Comparison of ENCODE assay signal across 28 cellular contexts in genomic region chr11:131944709-131945108, GRCh38.
A peak's percentile ranks its signal among the peaks of the same experiment; 100 is the strongest.
DNase-seq lines count a peak whose midpoint lies in the region; ATAC-seq and TF ChIP-seq lines count a peak whose summit lies in the region.
"Had no signal": no experiment of that assay in that cellular context is flagged by ENCODE, and none has a peak within 500 bp of the region (broad histone marks: within the 10 kb centered on the region; RNA-seq: fewer than 3 reads in every experiment).

No MANE protein-coding gene starts in this region.

- CTCF ChIA-PET in CD8-positive, alpha-beta memory T cell (lab: Charles Lee) = no interaction called here
- CTCF ChIA-PET in WTC11 (lab: Charles Lee) = interaction anchor here (1.4 kb wide), 1 partner anchor 12 kb away, joined by 4 read pairs; no protein-coding TSS in a partner anchor

- H3K27ac ChIP-seq in CD8-positive, alpha-beta memory T cell (ENCODE audit: low read depth, low read length) = no peak overlapping the region
- H3K27ac ChIP-seq: neural progenitor cell, parathyroid adenoma, Peyer's patch, tibial artery, vagina had no signal

- intact Hi-C loops in sciatic nerve (cut with DNase I) = no loop called here

- TF ChIP-seq CTCF in AG10803 (conservative IDR thresholded peaks at IDR 0.05; ENCODE audit: low read length) (no peak), fibroblast of pulmonary artery (IDR thresholded peaks at IDR 0.05; ENCODE audit: low read length, missing control alignments) (no peak), WTC11 (IDR thresholded peaks at IDR 0.05) (no peak)

- POLR2A ChIA-PET in CD8-positive, alpha-beta memory T cell (lab: Charles Lee) = no interaction called here
- POLR2A ChIA-PET in WTC11 (lab: Charles Lee) = no interaction called here

- DNase-seq in AG10803 (ENCODE audit: low read depth) (peak; percentile 60), adipocyte (ENCODE audit: low read depth) (peak; percentile 83), fibroblast of pulmonary artery (ENCODE audit: low read depth) (peak; percentile 64), sciatic nerve (ENCODE audit: low spot score) (no peak), WTC11 (ENCODE audit: low spot score) (no peak), activated T-cell treated with anti-CD3 and anti-CD28 coated beads for 4 hours (no peak)
- no peak for DNase-seq in CD8-positive, alpha-beta memory T cell
- DNase-seq: activated CD4-positive, alpha-beta T cell treated with anti-CD3 and anti-CD28 coated beads for 4 hours; anterior cingulate cortex; caudate nucleus; CD4-positive, CD25-positive, alpha-beta regulatory T cell; HFFc6; immature natural killer cell; left colon; NCI-H446; NCI-H748 treated with DMSO at 0.1 percent for 48 hours; Peyer's patch; stimulated activated CD4-positive, alpha-beta T cell treated with anti-CD3 and anti-CD28 coated beads, Interleukin-4, amount 100 ng/mL, for 1 hour; SW 1271; tibial artery had no signal

- H3K9ac ChIP-seq in adipocyte (ENCODE audit: low read length) = peak overlapping the region; percentile 57
- H3K9ac ChIP-seq: neural progenitor cell, parathyroid adenoma had no signal

- peaks cover 0 to 6% (median 0%) of the 10 kb centered on the region in 5 donors for H3K9me3 Mint-ChIP-seq in CD8-positive, alpha-beta memory T cell
- H3K9me3 Mint-ChIP-seq in WTC11 = no peaks in the 10 kb centered on the region
- H3K9me3 Mint-ChIP-seq: dendritic cell treated with granulocyte-macrophage colony-stimulating factor and Interleukin-4, amounts not matched to agents 40 ng/mL and 50 ng/mL, for 4 days; GM23338; HFFc6; neural progenitor cell had no signal

- no peaks in the 10 kb centered on the region for H3K36me3 Mint-ChIP-seq in CD8-positive, alpha-beta memory T cell
- H3K36me3 Mint-ChIP-seq in WTC11 = no peaks in the 10 kb centered on the region
- H3K36me3 Mint-ChIP-seq: activated naive CD4-positive, alpha-beta T cell treated with anti-CD3 and anti-CD28 coated beads, Interleukin-2, amount 50 U/mL, for 24 hours; CD4-positive, CD25-positive, alpha-beta regulatory T cell; immature natural killer cell; memory B cell; neural progenitor cell had no signal

- H3K4me3 ChIP-seq in AG10803 (ENCODE audit: low read length) (no peak overlapping the region), adipocyte (ENCODE audit: low read length) (peak overlapping the region; percentile 73), fibroblast of pulmonary artery (replicated peaks; ENCODE audit: low read depth, low read length) (no peak overlapping the region)
- H3K4me3 ChIP-seq in CD8-positive, alpha-beta memory T cell (ENCODE audit: low read length) = no peak overlapping the region
- H3K4me3 ChIP-seq: GM23338, neural progenitor cell, Peyer's patch, tibial artery, vagina had no signal

- no peaks in the 10 kb centered on the region for H3K36me3 ChIP-seq in adipocyte (ENCODE audit: control insufficient read depth, insufficient read depth, low read length, severe bottlenecking)
- no peaks in the 10 kb centered on the region for H3K36me3 ChIP-seq in CD8-positive, alpha-beta memory T cell (ENCODE audit: insufficient read depth, low read length)
- H3K36me3 ChIP-seq: neural progenitor cell, Peyer's patch, tibial artery, vagina had no signal

- ATAC-seq in sciatic nerve (peak; percentile 91), WTC11 (no peak)
- ATAC-seq: esophagus mucosa, GM23338, left colon had no signal

- H3K27ac Mint-ChIP-seq in CD8-positive, alpha-beta memory T cell = no peak overlapping the region
- no peak overlapping the region for H3K27ac Mint-ChIP-seq in WTC11
- H3K27ac Mint-ChIP-seq: activated naive CD4-positive, alpha-beta T cell treated with anti-CD3 and anti-CD28 coated beads, Interleukin-2, amount 50 U/mL, for 24 hours; CD4-positive, CD25-positive, alpha-beta regulatory T cell; dendritic cell treated with granulocyte-macrophage colony-stimulating factor and Interleukin-4, amounts not matched to agents 40 ng/mL and 50 ng/mL, for 4 days; GM23338; HFFc6; immature natural killer cell; memory B cell; neural progenitor cell had no signal

- H3K9me3 ChIP-seq in adipocyte (ENCODE audit: control insufficient read depth, low read length) = no peaks in the 10 kb centered on the region
- no peaks in the 10 kb centered on the region for H3K9me3 ChIP-seq in CD8-positive, alpha-beta memory T cell (ENCODE audit: low read length)
- H3K9me3 ChIP-seq: Peyer's patch, tibial artery, vagina had no signal

- no peaks in the 10 kb centered on the region for H3K4me1 Mint-ChIP-seq in CD8-positive, alpha-beta memory T cell
- no peaks in the 10 kb centered on the region for H3K4me1 Mint-ChIP-seq in WTC11
- H3K4me1 Mint-ChIP-seq: activated naive CD4-positive, alpha-beta T cell treated with anti-CD3 and anti-CD28 coated beads, Interleukin-2, amount 50 U/mL, for 24 hours; CD4-positive, CD25-positive, alpha-beta regulatory T cell; immature natural killer cell; memory B cell had no signal

- H3K27me3 Mint-ChIP-seq in CD8-positive, alpha-beta memory T cell = no peaks in the 10 kb centered on the region
- no peaks in the 10 kb centered on the region for H3K27me3 Mint-ChIP-seq in WTC11 (ENCODE audit: low read depth)
- H3K27me3 Mint-ChIP-seq: activated naive CD4-positive, alpha-beta T cell treated with anti-CD3 and anti-CD28 coated beads, Interleukin-2, amount 50 U/mL, for 24 hours; CD4-positive, CD25-positive, alpha-beta regulatory T cell had no signal

- H3K4me1 ChIP-seq in adipocyte (ENCODE audit: control insufficient read depth, insufficient read depth, low read length) = peaks cover 12% of the 10 kb centered on the region
- no peaks in the 10 kb centered on the region for H3K4me1 ChIP-seq in CD8-positive, alpha-beta memory T cell (ENCODE audit: insufficient read depth, low read length)
- H3K4me1 ChIP-seq: neural progenitor cell, Peyer's patch, tibial artery, vagina had no signal

- H3K27me3 ChIP-seq in adipocyte (replicated peaks; ENCODE audit: control insufficient read depth, insufficient read depth, low read length) = no peaks in the 10 kb centered on the region
- H3K27me3 ChIP-seq in CD8-positive, alpha-beta memory T cell (ENCODE audit: insufficient read depth, low read length, poor library complexity, severe bottlenecking) = no peaks in the 10 kb centered on the region
- H3K27me3 ChIP-seq: neural progenitor cell, Peyer's patch, tibial artery, vagina had no signal

- H3K4me3 Mint-ChIP-seq in CD8-positive, alpha-beta memory T cell = no peak overlapping the region
- H3K4me3 Mint-ChIP-seq in WTC11 = no peak overlapping the region
- H3K4me3 Mint-ChIP-seq: activated naive CD4-positive, alpha-beta T cell treated with anti-CD3 and anti-CD28 coated beads, Interleukin-2, amount 50 U/mL, for 24 hours; CD4-positive, CD25-positive, alpha-beta regulatory T cell; dendritic cell treated with granulocyte-macrophage colony-stimulating factor and Interleukin-4, amounts not matched to agents 40 ng/mL and 50 ng/mL, for 4 days; GM23338; HFFc6; immature natural killer cell; memory B cell; neural progenitor cell had no signal

TF ChIP-seq in WTC11, 78 proteins besides CTCF, POLR2A, EP300 and RAD21:
- no peak for TF ChIP-seq PRDM15 (CRISPR knock-in tag; IDR thresholded peaks at IDR 0.05)
- TF ChIP-seq TCF7 (CRISPR knock-in tag; IDR thresholded peaks at IDR 0.05; ENCODE audit: low read depth) = no peak
- TF ChIP-seq ATF2 (CRISPR knock-in tag; IDR thresholded peaks at IDR 0.05; ENCODE audit: borderline replicate concordance, low read depth) = no peak
- TF ChIP-seq NFATC4 (CRISPR knock-in tag; IDR thresholded peaks at IDR 0.05) = no peak
- TF ChIP-seq NR3C1 (CRISPR knock-in tag; conservative IDR thresholded peaks at IDR 0.05; ENCODE audit: low read depth) = no peak
- TF ChIP-seq GRHL2 (CRISPR knock-in tag; IDR thresholded peaks at IDR 0.05; ENCODE audit: insufficient replicate concordance, severe bottlenecking) = no peak
- TF ChIP-seq NR1H2 (CRISPR knock-in tag; IDR thresholded peaks at IDR 0.05) = no peak
- TF ChIP-seq JUN (CRISPR knock-in tag; IDR thresholded peaks at IDR 0.05) = no peak
- TF ChIP-seq MYBL2 (CRISPR knock-in tag; IDR thresholded peaks at IDR 0.05) = no peak

Comparison
In these comparisons a context has a peak if more than half of its experiments do, and no peak if none do; other contexts are left out.
1. DNase-seq: peak in AG10803 (single experiment), adipocyte (single experiment) and fibroblast of pulmonary artery (single experiment); none in sciatic nerve (single experiment), CD8-positive, alpha-beta memory T cell (0 of 5), WTC11 (single experiment) and activated T-cell treated with anti-CD3 and anti-CD28 coated beads for 4 hours (single experiment).